Comparison of ENCODE assay signal across 8 cellular contexts in genomic region chr19:18683955-18684641, GRCh38. TPM values are rescaled to one million over a fixed set of nuclear protein-coding genes. Genes with fewer than 3 reads are reported as not detected.
DNase-seq lines count a peak whose midpoint lies in the region; ATAC-seq and TF ChIP-seq lines count a peak whose summit lies in the region.

No MANE protein-coding gene starts in this region.

- H3K4me2 ChIP-seq in BLaER1 treated with 17β-estradiol and CSF1 and Interleukin-3, amounts not matched to agents 10 nM and 100 nM, result peak overlapping the region; percentile 97 to 100 (median 98)
- H3K4me2 ChIP-seq in hepatocyte, result peak overlapping the region; percentile 96

- peak overlapping the region; percentile 49 to 81 (median 68) for H3K4me3 ChIP-seq in BLaER1 treated with 17β-estradiol and CSF1 and Interleukin-3, amounts not matched to agents 10 nM and 100 nM
- H3K4me3 ChIP-seq in hepatocyte, result peak overlapping the region; percentile 92

- peaks cover 9 to 52% (median 46%) of the 10 kb centered on the region in 11 experiments; a peak in 21 of 22 replicates for H4K20me1 ChIP-seq in BLaER1 treated with 17β-estradiol and CSF1 and Interleukin-3, amounts not matched to agents 10 nM and 100 nM
- H4K20me1 ChIP-seq in hepatocyte (ENCODE audit: insufficient read depth, poor library complexity, severe bottlenecking), result peaks cover 23% of the 10 kb centered on the region

- H3K9me2 ChIP-seq in hepatocyte (replicated peaks; ENCODE audit: insufficient read depth), result no peaks in the 10 kb centered on the region

- peak; percentile 21 for ATAC-seq in GM21723 (IDR thresholded peaks at IDR 0.05; ENCODE audit: unreplicated experiment)
- peak; percentile 35 for ATAC-seq in stimulated activated naive CD8-positive, alpha-beta T cell treated with anti-CD3 and anti-CD28 coated beads, Interleukin-15, amount 100 ng/mL, for 72 hours

- no peaks in the 10 kb centered on the region for H3K9me3 Mint-ChIP-seq in T-helper 2 cell treated with Interferon-gamma antibody and Interleukin-4, amounts not matched to agents 5 μg/mL and 100 μg/mL, for 36 hours
- no peaks in the 10 kb centered on the region for H3K9me3 Mint-ChIP-seq in stimulated activated naive CD8-positive, alpha-beta T cell treated with anti-CD3 and anti-CD28 coated beads, Interleukin-15, amount 100 ng/mL, for 72 hours

- H3K36me3 ChIP-seq in BLaER1 treated with 17β-estradiol and CSF1 and Interleukin-3, amounts not matched to agents 10 nM and 100 nM, result peaks cover 0 to 14% (median 0%) of the 10 kb centered on the region in 11 experiments; a peak in 2 of 22 replicates
- no peaks in the 10 kb centered on the region for H3K36me3 ChIP-seq in hepatocyte (replicated peaks; ENCODE audit: insufficient read depth, low read depth)

- no peak overlapping the region for H3K27ac Mint-ChIP-seq in T-helper 2 cell treated with Interferon-gamma antibody and Interleukin-4, amounts not matched to agents 5 μg/mL and 100 μg/mL, for 36 hours
- H3K27ac Mint-ChIP-seq in stimulated activated naive CD8-positive, alpha-beta T cell treated with anti-CD3 and anti-CD28 coated beads, Interleukin-15, amount 100 ng/mL, for 72 hours, result peak overlapping the region; percentile 72 to 74

- peaks cover 2% of the 10 kb centered on the region for H3K27me3 Mint-ChIP-seq in T-helper 2 cell treated with Interferon-gamma antibody and Interleukin-4, amounts not matched to agents 5 μg/mL and 100 μg/mL, for 36 hours (ENCODE audit: low read depth)
- no peaks in the 10 kb centered on the region for H3K27me3 Mint-ChIP-seq in stimulated activated naive CD8-positive, alpha-beta T cell treated with anti-CD3 and anti-CD28 coated beads, Interleukin-15, amount 100 ng/mL, for 72 hours

- WGBS in hepatocyte (ENCODE audit: low lambda C conversion rate, missing lambda C conversion rate), result 43% methylated on average over 8 of the region's 16 CpGs

- H2AFZ ChIP-seq in hepatocyte, result no peak overlapping the region

- H3K4me1 ChIP-seq in BLaER1 treated with 17β-estradiol and CSF1 and Interleukin-3, amounts not matched to agents 10 nM and 100 nM, result peaks cover 46 to 90% (median 57%) of the 10 kb centered on the region in 10 experiments
- peaks cover 8% of the 10 kb centered on the region for H3K4me1 ChIP-seq in hepatocyte (ENCODE audit: insufficient read depth)

- H3K79me2 ChIP-seq in hepatocyte, result peaks cover 53% of the 10 kb centered on the region

- no peaks in the 10 kb centered on the region for H3K9me3 ChIP-seq in BLaER1 treated with 17β-estradiol and CSF1 and Interleukin-3, amounts not matched to agents 10 nM and 100 nM (replicated peaks in 1 of 11)
- no peaks in the 10 kb centered on the region for H3K9me3 ChIP-seq in hepatocyte (ENCODE audit: low read depth)

- H3K4me1 Mint-ChIP-seq in T-helper 2 cell treated with Interferon-gamma antibody and Interleukin-4, amounts not matched to agents 5 μg/mL and 100 μg/mL, for 36 hours (ENCODE audit: low read depth), result peaks cover 5% of the 10 kb centered on the region
- peaks cover 43% of the 10 kb centered on the region for H3K4me1 Mint-ChIP-seq in stimulated activated naive CD8-positive, alpha-beta T cell treated with anti-CD3 and anti-CD28 coated beads, Interleukin-15, amount 100 ng/mL, for 72 hours

- peak overlapping the region; percentile 65 to 91 (median 86); a peak in 21 of 22 replicates for H3K9ac ChIP-seq in BLaER1 treated with 17β-estradiol and CSF1 and Interleukin-3, amounts not matched to agents 10 nM and 100 nM

- DNase-seq in T-helper 2 cell treated with Interferon-gamma antibody and Interleukin-4, amounts not matched to agents 5 μg/mL and 100 μg/mL, for 36 hours (ENCODE audit: low spot score), result no peak
- DNase-seq in hepatocyte (ENCODE audit: low spot score) (no peak), superior temporal gyrus (ENCODE audit: extremely low spot score) (no peak), hepatic stellate cell (ENCODE audit: low spot score) (no peak)
- no peak for DNase-seq in stimulated activated naive CD8-positive, alpha-beta T cell treated with anti-CD3 and anti-CD28 coated beads, Interleukin-15, amount 100 ng/mL, for 72 hours
- DNase-seq in effector CD8-positive, alpha-beta T cell (lab: John Stamatoyannopoulos, UW), result no peak

- H3K27me3 ChIP-seq in BLaER1 treated with 17β-estradiol and CSF1 and Interleukin-3, amounts not matched to agents 10 nM and 100 nM, result no peaks in the 10 kb centered on the region
- no peaks in the 10 kb centered on the region for H3K27me3 ChIP-seq in hepatocyte

- H3K36me3 Mint-ChIP-seq in T-helper 2 cell treated with Interferon-gamma antibody and Interleukin-4, amounts not matched to agents 5 μg/mL and 100 μg/mL, for 36 hours (ENCODE audit: low read depth), result no peaks in the 10 kb centered on the region

- peak overlapping the region; percentile 65 for H3K4me3 Mint-ChIP-seq in T-helper 2 cell treated with Interferon-gamma antibody and Interleukin-4, amounts not matched to agents 5 μg/mL and 100 μg/mL, for 36 hours
- H3K4me3 Mint-ChIP-seq in stimulated activated naive CD8-positive, alpha-beta T cell treated with anti-CD3 and anti-CD28 coated beads, Interleukin-15, amount 100 ng/mL, for 72 hours, result peak overlapping the region; percentile 68 to 89

- TF ChIP-seq CTCF in hepatocyte (IDR thresholded peaks at IDR 0.05; ENCODE audit: poor library complexity), result no peak

- peak overlapping the region in 10 of 11 experiments; percentile 51 to 90 (median 85); a peak in 13 of 22 replicates for H3K27ac ChIP-seq in BLaER1 treated with 17β-estradiol and CSF1 and Interleukin-3, amounts not matched to agents 10 nM and 100 nM
- H3K27ac ChIP-seq in hepatocyte, result no peak overlapping the region

RNA-seq across cellular contexts. Expression of gene CRTC1, which starts 0.6 kb away (rescaled TPM):
- total RNA-seq in hepatocyte, result 2.0 and 2.5 TPM in 2 replicates
- polyA plus RNA-seq in hepatocyte, result 4.5 and 4.8 TPM in 2 replicates

RNA-seq across cellular contexts. Expression of gene KLHL26, which starts 47.3 kb away (rescaled TPM):
- total RNA-seq in hepatocyte, result 4.1 and 5.0 TPM in 2 replicates
- 3.9 and 7.6 TPM in 2 replicates for polyA plus RNA-seq in hepatocyte
